ENCODE assay signal across 1 cellular context in genomic region chr1:183912265-183912886, GRCh38.
TF ChIP-seq lines count a peak whose summit lies in the region.

No MANE protein-coding gene starts in this region.

TF ChIP-seq in HepG2, 621 proteins besides CTCF, POLR2A, EP300 and RAD21 (continued from another document):
- no peak for TF ChIP-seq PCBP2 (optimal IDR thresholded peaks at IDR 0.05; ENCODE audit: low read depth, low read length, poor library complexity, severe bottlenecking)
- TF ChIP-seq FIP1L1 (IDR thresholded peaks at IDR 0.05; ENCODE audit: borderline replicate concordance, insufficient read depth, low read depth, low read length): no peak
- TF ChIP-seq HOXA7 (CRISPR knock-in tag; IDR thresholded peaks at IDR 0.05): no peak
- TF ChIP-seq ZNF652 (CRISPR knock-in tag; IDR thresholded peaks at IDR 0.05; ENCODE audit: borderline replicate concordance, low read depth): no peak
- no peak for TF ChIP-seq ZFP90 (CRISPR knock-in tag; IDR thresholded peaks at IDR 0.05; ENCODE audit: borderline replicate concordance)
- TF ChIP-seq, protein P1, sequence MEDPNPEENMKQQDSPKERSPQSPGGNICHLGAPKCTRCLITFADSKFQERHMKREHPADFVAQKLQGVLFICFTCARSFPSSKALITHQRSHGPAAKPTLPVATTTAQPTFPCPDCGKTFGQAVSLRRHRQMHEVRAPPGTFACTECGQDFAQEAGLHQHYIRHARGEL (CRISPR knock-in tag; IDR thresholded peaks at IDR 0.05): no peak
